In genomic region chr2:130181880-130182682, GRCh38 we compare ENCODE assay signal across 8 cellular contexts. TPM values are rescaled to one million over a fixed set of nuclear protein-coding genes. Genes with fewer than 3 reads are reported as not detected.
DNase-seq lines count a peak whose midpoint lies in the region; ATAC-seq, FAIRE-seq and TF ChIP-seq lines count a peak whose summit lies in the region.
"Not testable (repeated sequence)": the region's sequence is repeated elsewhere in the genome, so short reads cannot be mapped to it uniquely, and the experiment has no call there.

MZT2B (plus strand) TSS chr2:130182262; CDS start chr2:130182283, 21 bp downstream.

- TF ChIP-seq POLR2A in GM12891 (IDR thresholded peaks at IDR 0.05; ENCODE audit: low read depth, low read length) = peak; percentile 61; the same call in 1 of the 2 replicates

- intact Hi-C loops in cardiac septum (cut with DNase I) = loop anchor here (2.0 to 10.0 kb wide), 2 partner anchors 151 to 307 kb away; no protein-coding TSS in a partner anchor
- intact Hi-C loops in posterior cingulate gyrus (cut with DNase I) = loop anchor here (5.0 to 10.0 kb wide), 2 partner anchors 160 to 1303 kb away; partner anchors contain the start of gene IMP4

- H3K9me3 Mint-ChIP-seq in activated naive CD8-positive, alpha-beta T cell treated with anti-CD3 and anti-CD28 coated beads, Interleukin-2, amount 50 U/mL, for 24 hours; type B pancreatic cell: not testable (repeated sequence)

- H3K27ac Mint-ChIP-seq in activated naive CD8-positive, alpha-beta T cell treated with anti-CD3 and anti-CD28 coated beads, Interleukin-2, amount 50 U/mL, for 24 hours = peak within 1 kb of the TSS; percentile 92
- peak within 1 kb of the TSS; percentile 89 for H3K27ac Mint-ChIP-seq in type B pancreatic cell

- H3K36me3 Mint-ChIP-seq in activated naive CD8-positive, alpha-beta T cell treated with anti-CD3 and anti-CD28 coated beads, Interleukin-2, amount 50 U/mL, for 24 hours (ENCODE audit: low read depth) = peaks cover 13% of the 10 kb centered on the region
- H3K36me3 Mint-ChIP-seq in type B pancreatic cell = not testable (repeated sequence)

- peak; percentile 86 for ATAC-seq in HG02798 (IDR thresholded peaks at IDR 0.05; ENCODE audit: poor library complexity, unreplicated experiment)
- peak; percentile 90 for ATAC-seq in activated naive CD8-positive, alpha-beta T cell treated with anti-CD3 and anti-CD28 coated beads, Interleukin-2, amount 50 U/mL, for 24 hours

- peaks cover 23% of the 10 kb centered on the region for H3K4me1 Mint-ChIP-seq in activated naive CD8-positive, alpha-beta T cell treated with anti-CD3 and anti-CD28 coated beads, Interleukin-2, amount 50 U/mL, for 24 hours
- H3K4me1 Mint-ChIP-seq in type B pancreatic cell (ENCODE audit: unreplicated experiment) = not testable (repeated sequence)

- peak; percentile 89 for DNase-seq in GM12891 (ENCODE audit: insufficient read length, low spot score)
- DNase-seq in NCI-H1417 (lab: John Stamatoyannopoulos, UW) = peak; percentile 67 to 92 (median 90)
- DNase-seq in SW480 (ENCODE audit: low spot score) = peak; percentile 71
- DNase-seq in activated naive CD8-positive, alpha-beta T cell treated with anti-CD3 and anti-CD28 coated beads, Interleukin-2, amount 50 U/mL, for 24 hours = peak; percentile 92
- peak; percentile 94 for DNase-seq in cardiac septum (ENCODE audit: low spot score)
- DNase-seq in posterior cingulate gyrus = peak; percentile 76 to 98 (median 88)
- DNase-seq in type B pancreatic cell (ENCODE audit: extremely low spot score, unreplicated experiment) = peak; percentile 94

- peak within 1 kb of the TSS; percentile 93 for H3K4me3 Mint-ChIP-seq in activated naive CD8-positive, alpha-beta T cell treated with anti-CD3 and anti-CD28 coated beads, Interleukin-2, amount 50 U/mL, for 24 hours
- H3K4me3 Mint-ChIP-seq in type B pancreatic cell = peak within 1 kb of the TSS; percentile 94

- not testable (repeated sequence) for H3K27me3 Mint-ChIP-seq in activated naive CD8-positive, alpha-beta T cell treated with anti-CD3 and anti-CD28 coated beads, Interleukin-2, amount 50 U/mL, for 24 hours; type B pancreatic cell

- FAIRE-seq in GM12891 (lab: Jason Lieb, UNC) = not testable (repeated sequence)

- TF ChIP-seq CTCF in type B pancreatic cell (conservative IDR thresholded peaks at IDR 0.05) = peak; percentile 91

TF ChIP-seq in GM12891, 5 proteins besides CTCF, POLR2A, EP300 and RAD21:
- TF ChIP-seq POLR2AphosphoS5 (IDR thresholded peaks at IDR 0.05; ENCODE audit: low read depth, low read length) (peak; percentile 59; the same call in 1 of the 2 replicates), TAF1 (IDR thresholded peaks at IDR 0.05; ENCODE audit: low read depth, low read length) (peak; percentile 2; the same call in 1 of the 2 replicates)

RNA-seq across cellular contexts. Expression of gene MZT2B, which starts in this region (rescaled TPM):
- polyA plus RNA-seq in GM12891 (2012; ENCODE audit: low read depth, missing spikeins) = 247 TPM
- 253 TPM for total RNA-seq in cardiac septum
- total RNA-seq in type B pancreatic cell (ENCODE audit: low replicate concordance) = 164 and 224 TPM in 2 replicates

Comparison
In these comparisons a context has a peak if more than half of its experiments do, and no peak if none do; other contexts are left out.
1. Peak in every context shown above with its lines: DNase-seq and ATAC-seq.